27 cellular contexts compared by ENCODE assay signal in genomic region chr16:87100306-87101058, GRCh38.
"Had no signal": no experiment of that assay in that cellular context is flagged by ENCODE, and none has a peak within 500 bp of the region (broad histone marks: within the 10 kb centered on the region; RNA-seq: fewer than 3 reads in every experiment).

No MANE protein-coding gene starts in this region.

- DNase-seq: activated B cell treated with CpG ODN at 0.5 μM for 24 hours; activated CD4-positive, alpha-beta T cell treated with anti-CD3 and anti-CD28 coated beads, Interleukin-2, amount 50 U/mL, for 1 hour; activated CD8-positive, alpha-beta T cell treated with anti-CD3 and anti-CD28 coated beads, Interleukin-2, amount 10 ng/mL, durations not matched to agents 7 days and 5 days; activated effector memory CD4-positive, alpha-beta T cell treated with anti-CD3 and anti-CD28 coated beads, Interleukin-2, amount 50 U/mL, for 16 hours; activated naive CD4-positive, alpha-beta T cell treated with anti-CD3 and anti-CD28 coated beads, Interleukin-2, amount 10 ng/mL, durations not matched to agents 7 days and 5 days; activated naive CD8-positive, alpha-beta T cell treated with anti-CD3 and anti-CD28 coated beads, Interleukin-2, amount 10 ng/mL, durations not matched to agents 7 days and 5 days; central memory CD4-positive, alpha-beta T cell; dermis blood vessel endothelial cell; effector CD4-positive, alpha-beta T cell; esophagus squamous epithelium; foreskin melanocyte; islet precursor cell; left ventricle myocardium superior; naive B cell; posterior cingulate gyrus; right cardiac atrium; stimulated activated CD4-positive, alpha-beta T cell treated with anti-CD3 and anti-CD28 coated beads, Interleukin-15, amount 100 ng/mL, for 24 hours; stimulated activated CD4-positive, alpha-beta T cell treated with anti-CD3 and anti-CD28 coated beads, Interleukin-2, amount 100 ng/mL, for 24 hours; stimulated activated naive B cell treated with anti-CD40 and anti-IgM and Interleukin-4, amounts not matched to agents 10 μg/mL and 1 μg/mL and 100 μg/mL, for 72 hours; stomach; T-helper 2 cell; tibial artery; upper lobe of right lung had no signal

- H3K36me3 ChIP-seq: breast epithelium, esophagus squamous epithelium, stomach, suprapubic skin, tibial artery, upper lobe of right lung had no signal

- H3K4me3 Mint-ChIP-seq: activated B cell treated with CpG ODN at 0.5 μM for 24 hours; activated CD8-positive, alpha-beta T cell treated with anti-CD3 and anti-CD28 coated beads, Interleukin-2, amount 10 ng/mL, durations not matched to agents 7 days and 5 days; activated naive CD4-positive, alpha-beta T cell treated with anti-CD3 and anti-CD28 coated beads, Interleukin-2, amount 10 ng/mL, durations not matched to agents 7 days and 5 days; activated naive CD8-positive, alpha-beta T cell treated with anti-CD3 and anti-CD28 coated beads, Interleukin-2, amount 10 ng/mL, durations not matched to agents 7 days and 5 days; mesothelial cell of epicardium; naive B cell; stimulated activated naive B cell treated with anti-CD40 and anti-IgM and Interleukin-4, amounts not matched to agents 10 μg/mL and 1 μg/mL and 100 μg/mL, for 72 hours had no signal

- H3K4me3 ChIP-seq: breast epithelium, esophagus squamous epithelium, stomach, suprapubic skin, tibial artery, upper lobe of right lung had no signal

- H3K9me3 Mint-ChIP-seq: activated naive CD4-positive, alpha-beta T cell treated with anti-CD3 and anti-CD28 coated beads, Interleukin-2, amount 10 ng/mL, durations not matched to agents 7 days and 5 days; activated naive CD8-positive, alpha-beta T cell treated with anti-CD3 and anti-CD28 coated beads, Interleukin-2, amount 10 ng/mL, durations not matched to agents 7 days and 5 days had no signal

- H3K9me3 ChIP-seq: breast epithelium, esophagus squamous epithelium, suprapubic skin, tibial artery, upper lobe of right lung had no signal

- H3K27ac ChIP-seq: breast epithelium, epithelial cell of prostate, esophagus squamous epithelium, stomach, suprapubic skin, tibial artery, upper lobe of right lung had no signal

- ATAC-seq: activated CD8-positive, alpha-beta T cell treated with anti-CD3 and anti-CD28 coated beads, Interleukin-2, amount 10 ng/mL, durations not matched to agents 7 days and 5 days; left ventricle myocardium superior; right cardiac atrium; stimulated activated naive B cell treated with anti-CD40 and anti-IgM and Interleukin-4, amounts not matched to agents 10 μg/mL and 1 μg/mL and 100 μg/mL, for 72 hours; upper lobe of right lung had no signal

- H3K4me1 ChIP-seq: breast epithelium, esophagus squamous epithelium, stomach, suprapubic skin, upper lobe of right lung had no signal

- H3K27ac Mint-ChIP-seq: activated B cell treated with CpG ODN at 0.5 μM for 24 hours; activated CD8-positive, alpha-beta T cell treated with anti-CD3 and anti-CD28 coated beads, Interleukin-2, amount 10 ng/mL, durations not matched to agents 7 days and 5 days; activated naive CD4-positive, alpha-beta T cell treated with anti-CD3 and anti-CD28 coated beads, Interleukin-2, amount 10 ng/mL, durations not matched to agents 7 days and 5 days; activated naive CD8-positive, alpha-beta T cell treated with anti-CD3 and anti-CD28 coated beads, Interleukin-2, amount 10 ng/mL, durations not matched to agents 7 days and 5 days; mesothelial cell of epicardium; naive B cell; stimulated activated naive B cell treated with anti-CD40 and anti-IgM and Interleukin-4, amounts not matched to agents 10 μg/mL and 1 μg/mL and 100 μg/mL, for 72 hours had no signal

- H3K36me3 Mint-ChIP-seq: activated naive CD4-positive, alpha-beta T cell treated with anti-CD3 and anti-CD28 coated beads, Interleukin-2, amount 10 ng/mL, durations not matched to agents 7 days and 5 days; activated naive CD8-positive, alpha-beta T cell treated with anti-CD3 and anti-CD28 coated beads, Interleukin-2, amount 10 ng/mL, durations not matched to agents 7 days and 5 days; mesothelial cell of epicardium; naive B cell; stimulated activated naive B cell treated with anti-CD40 and anti-IgM and Interleukin-4, amounts not matched to agents 10 μg/mL and 1 μg/mL and 100 μg/mL, for 72 hours had no signal

- H3K4me1 Mint-ChIP-seq: activated B cell treated with CpG ODN at 0.5 μM for 24 hours; activated naive CD4-positive, alpha-beta T cell treated with anti-CD3 and anti-CD28 coated beads, Interleukin-2, amount 10 ng/mL, durations not matched to agents 7 days and 5 days; activated naive CD8-positive, alpha-beta T cell treated with anti-CD3 and anti-CD28 coated beads, Interleukin-2, amount 10 ng/mL, durations not matched to agents 7 days and 5 days; naive B cell; stimulated activated naive B cell treated with anti-CD40 and anti-IgM and Interleukin-4, amounts not matched to agents 10 μg/mL and 1 μg/mL and 100 μg/mL, for 72 hours had no signal

- H3K27me3 Mint-ChIP-seq: activated naive CD4-positive, alpha-beta T cell treated with anti-CD3 and anti-CD28 coated beads, Interleukin-2, amount 10 ng/mL, durations not matched to agents 7 days and 5 days had no signal
